Comparison of ENCODE assay signal across 1 cellular context in the genomic region with DNA sequence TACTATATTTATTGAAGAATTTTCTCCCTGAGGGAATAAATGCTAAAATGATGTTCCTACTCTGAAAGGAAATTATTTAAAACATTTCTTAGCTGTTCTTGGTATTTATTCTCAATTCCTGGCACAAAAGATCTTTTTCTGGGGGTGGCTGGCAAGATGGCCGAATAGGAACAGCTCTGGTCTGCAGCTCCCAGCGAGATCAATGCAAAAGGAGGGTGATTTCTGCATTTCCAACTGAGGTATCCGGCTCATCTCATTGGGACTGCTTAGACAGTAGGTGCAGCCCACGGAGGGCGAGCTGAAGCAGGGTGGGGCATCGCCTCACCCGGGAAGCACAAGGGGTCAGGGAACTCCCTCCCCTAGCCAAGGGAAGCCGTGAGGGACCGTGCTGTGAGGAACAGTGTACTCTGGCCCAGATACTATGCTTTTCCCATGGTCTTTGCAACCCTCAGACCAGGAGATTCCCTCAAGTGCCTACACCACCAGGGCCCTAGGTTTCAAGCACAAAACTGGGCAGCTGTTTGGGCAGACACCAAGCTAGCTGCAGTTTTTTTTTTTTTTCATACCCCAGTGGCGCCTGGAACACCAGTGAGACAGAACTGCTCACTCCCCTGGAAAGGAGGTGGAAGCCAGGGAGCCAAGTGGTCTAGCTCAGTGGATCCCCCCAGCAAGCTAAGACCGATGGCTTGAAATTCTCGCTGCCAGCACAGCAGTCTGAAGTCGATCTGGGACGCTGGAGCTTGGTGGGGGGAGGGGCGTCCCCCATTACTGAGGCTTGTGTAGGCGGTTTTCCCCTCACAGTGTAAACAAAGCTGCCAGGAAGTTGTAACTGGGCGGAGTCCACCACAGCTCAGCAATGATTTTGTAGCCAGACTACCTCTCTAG.
TF ChIP-seq lines count a peak whose summit lies in the region.
"Not testable (repeated sequence)": the region's sequence is repeated elsewhere in the genome, so short reads cannot be mapped to it uniquely, and the experiment has no call there.

No MANE protein-coding gene starts in this region.

TF ChIP-seq in HepG2, 621 proteins besides CTCF, POLR2A, EP300 and RAD21 (continued from another document):
- TF ChIP-seq ZNF687 (CRISPR knock-in tag; IDR thresholded peaks at IDR 0.05) = peak; percentile 12
- TF ChIP-seq ZNF292 (CRISPR knock-in tag; IDR thresholded peaks at IDR 0.05; ENCODE audit: borderline replicate concordance, low read depth) = peak; percentile 35; the same call in 1 of the 2 replicates
- TF ChIP-seq, protein P1, sequence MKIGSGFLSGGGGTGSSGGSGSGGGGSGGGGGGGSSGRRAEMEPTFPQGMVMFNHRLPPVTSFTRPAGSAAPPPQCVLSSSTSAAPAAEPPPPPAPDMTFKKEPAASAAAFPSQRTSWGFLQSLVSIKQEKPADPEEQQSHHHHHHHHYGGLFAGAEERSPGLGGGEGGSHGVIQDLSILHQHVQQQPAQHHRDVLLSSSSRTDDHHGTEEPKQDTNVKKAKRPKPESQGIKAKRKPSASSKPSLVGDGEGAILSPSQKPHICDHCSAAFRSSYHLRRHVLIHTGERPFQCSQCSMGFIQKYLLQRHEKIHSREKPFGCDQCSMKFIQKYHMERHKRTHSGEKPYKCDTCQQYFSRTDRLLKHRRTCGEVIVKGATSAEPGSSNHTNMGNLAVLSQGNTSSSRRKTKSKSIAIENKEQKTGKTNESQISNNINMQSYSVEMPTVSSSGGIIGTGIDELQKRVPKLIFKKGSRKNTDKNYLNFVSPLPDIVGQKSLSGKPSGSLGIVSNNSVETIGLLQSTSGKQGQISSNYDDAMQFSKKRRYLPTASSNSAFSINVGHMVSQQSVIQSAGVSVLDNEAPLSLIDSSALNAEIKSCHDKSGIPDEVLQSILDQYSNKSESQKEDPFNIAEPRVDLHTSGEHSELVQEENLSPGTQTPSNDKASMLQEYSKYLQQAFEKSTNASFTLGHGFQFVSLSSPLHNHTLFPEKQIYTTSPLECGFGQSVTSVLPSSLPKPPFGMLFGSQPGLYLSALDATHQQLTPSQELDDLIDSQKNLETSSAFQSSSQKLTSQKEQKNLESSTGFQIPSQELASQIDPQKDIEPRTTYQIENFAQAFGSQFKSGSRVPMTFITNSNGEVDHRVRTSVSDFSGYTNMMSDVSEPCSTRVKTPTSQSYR (CRISPR knock-in tag; IDR thresholded peaks at IDR 0.05; ENCODE audit: borderline replicate concordance) = peak; percentile 91; the same call in 1 of the 2 replicates
- TF ChIP-seq FOXA3 (CRISPR knock-in tag; IDR thresholded peaks at IDR 0.05) = peak; percentile 72
- not testable (repeated sequence) for TF ChIP-seq FOXA1 (IDR thresholded peaks at IDR 0.05)
- peak; percentile 65 for TF ChIP-seq FOXA1 (CRISPR knock-in tag; IDR thresholded peaks at IDR 0.05)
- TF ChIP-seq SP5 (CRISPR knock-in tag; IDR thresholded peaks at IDR 0.05; ENCODE audit: borderline replicate concordance, low read depth) = peak; percentile 58; the same call in 1 of the 2 replicates
- TF ChIP-seq POGK (CRISPR knock-in tag; conservative IDR thresholded peaks at IDR 0.05) = 0 out of 2 replicates have a peak, but pooled peaks have one; percentile 36
